In the genomic region with DNA sequence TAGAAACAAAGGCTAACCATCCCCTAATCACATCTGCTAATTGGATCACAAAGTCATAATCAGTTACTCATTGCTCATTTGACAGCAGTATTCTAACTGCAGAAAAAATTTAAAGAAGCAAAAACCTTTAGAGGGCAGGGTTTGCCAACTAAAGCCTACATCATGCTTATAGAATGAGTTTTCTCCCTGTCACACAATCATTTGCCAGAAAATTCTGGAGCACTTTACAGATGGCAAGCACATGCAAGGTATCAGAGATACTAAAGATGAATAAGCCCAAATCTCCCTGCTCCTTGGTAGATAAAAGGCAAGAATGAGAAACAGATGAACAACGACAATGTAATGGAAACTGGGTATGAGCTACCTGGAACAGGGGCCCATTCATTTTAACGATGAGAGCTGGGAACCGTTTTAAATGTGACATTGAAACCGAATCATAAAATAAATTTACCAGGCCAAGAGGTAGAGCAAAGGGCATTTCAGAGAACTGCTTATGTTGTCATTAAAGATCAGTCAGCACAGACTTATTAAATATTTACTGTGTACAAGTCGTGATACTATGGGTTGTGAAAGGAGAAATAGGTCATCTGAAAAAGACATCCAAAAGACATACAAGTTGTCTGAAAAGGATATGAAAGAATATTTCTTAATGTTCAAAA, we compare ENCODE assay signal across 21 cellular contexts.
DNase-seq lines count a peak whose midpoint lies in the region; ATAC-seq and TF ChIP-seq lines count a peak whose summit lies in the region.
"Had no signal": no experiment of that assay in that cellular context is flagged by ENCODE, and none has a peak within 500 bp of the region (broad histone marks: within the 10 kb centered on the region; RNA-seq: fewer than 3 reads in every experiment).

No MANE protein-coding gene starts in this region.

- no peak overlapping the region for H3K27ac ChIP-seq in OCI-LY3 (ENCODE audit: low read length)
- H3K27ac ChIP-seq: cardiac muscle cell, esophagus squamous epithelium, testis had no signal

- DNase-seq in DMS53 treated with DMSO at 0.1 percent for 48 hours (lab: John Stamatoyannopoulos, UW; ENCODE audit: unreplicated experiment) (peak; percentile 17), foreskin fibroblast (peak; percentile 29 to 55), retina (peak; percentile 12), foreskin melanocyte (no peak)
- DNase-seq: activated B cell treated with CpG ODN at 0.5 μM for 24 hours; activated CD4-positive, alpha-beta T cell treated with anti-CD3 and anti-CD28 coated beads, Interleukin-2, amount 50 U/mL, for 4 hours; anterior cingulate cortex; CD4-positive, CD25-positive, alpha-beta regulatory T cell; esophagus squamous epithelium; GOT3; NCI-H146; NCI-H524 treated with DMSO at 0.1 percent for 48 hours; nucleus accumbens; stimulated activated CD4-positive, alpha-beta T cell treated with anti-CD3 and anti-CD28 coated beads, Interleukin-4, amount 100 ng/mL, for 1 hour; stimulated activated naive CD4-positive, alpha-beta T cell; testis had no signal

- no peak overlapping the region for H3K4me3 ChIP-seq in OCI-LY3 (ENCODE audit: low read length)
- no peak overlapping the region for H3K4me3 ChIP-seq in foreskin fibroblast (ENCODE audit: low read depth in 1 of 2, low read length in 2 of 2)
- H3K4me3 ChIP-seq: cardiac muscle cell, esophagus squamous epithelium, K562, testis had no signal

- no peaks in the 10 kb centered on the region for H3K79me2 ChIP-seq in OCI-LY3 (ENCODE audit: low read length)

- no peaks in the 10 kb centered on the region for H3K27me3 ChIP-seq in OCI-LY3 (ENCODE audit: low read depth, low read length)
- H3K27me3 ChIP-seq: cardiac muscle cell, esophagus squamous epithelium, testis had no signal

- no peak overlapping the region for H3K4me2 ChIP-seq in OCI-LY3 (ENCODE audit: low read length)

- H4K20me1 ChIP-seq in OCI-LY3 (ENCODE audit: insufficient read depth, low read length), result no peaks in the 10 kb centered on the region

- TF ChIP-seq CTCF in OCI-LY3 (IDR thresholded peaks at IDR 0.05; ENCODE audit: low read depth, low read length) (peak; percentile 29; the same call in 1 of the 2 replicates), foreskin fibroblast (IDR thresholded peaks at IDR 0.05; ENCODE audit: low read depth, low read length) (no peak)

- H3K4me1 ChIP-seq in OCI-LY3 (ENCODE audit: low read length), result peaks cover 9% of the 10 kb centered on the region
- H3K4me1 ChIP-seq: esophagus squamous epithelium, testis had no signal

- no peaks in the 10 kb centered on the region for H3K9me3 ChIP-seq in OCI-LY3 (ENCODE audit: insufficient read depth, low read length)
- H3K9me3 ChIP-seq: esophagus squamous epithelium, testis had no signal

- H3K9ac ChIP-seq in OCI-LY3 (ENCODE audit: low read length), result no peak overlapping the region

- no peaks in the 10 kb centered on the region for H3K36me3 ChIP-seq in OCI-LY3 (replicated peaks; ENCODE audit: low read depth, low read length)
- H3K36me3 ChIP-seq: cardiac muscle cell had no signal

- no peak overlapping the region for H2AFZ ChIP-seq in OCI-LY3 (ENCODE audit: low read depth, low read length)

- no peak for ATAC-seq in GM18520 (IDR thresholded peaks at IDR 0.05; ENCODE audit: unreplicated experiment)
- ATAC-seq in HG02870 (IDR thresholded peaks at IDR 0.05; ENCODE audit: unreplicated experiment), result no peak
- ATAC-seq: K562 had no signal
